Comparison of ENCODE assay signal across 9 cellular contexts in the genomic region with DNA sequence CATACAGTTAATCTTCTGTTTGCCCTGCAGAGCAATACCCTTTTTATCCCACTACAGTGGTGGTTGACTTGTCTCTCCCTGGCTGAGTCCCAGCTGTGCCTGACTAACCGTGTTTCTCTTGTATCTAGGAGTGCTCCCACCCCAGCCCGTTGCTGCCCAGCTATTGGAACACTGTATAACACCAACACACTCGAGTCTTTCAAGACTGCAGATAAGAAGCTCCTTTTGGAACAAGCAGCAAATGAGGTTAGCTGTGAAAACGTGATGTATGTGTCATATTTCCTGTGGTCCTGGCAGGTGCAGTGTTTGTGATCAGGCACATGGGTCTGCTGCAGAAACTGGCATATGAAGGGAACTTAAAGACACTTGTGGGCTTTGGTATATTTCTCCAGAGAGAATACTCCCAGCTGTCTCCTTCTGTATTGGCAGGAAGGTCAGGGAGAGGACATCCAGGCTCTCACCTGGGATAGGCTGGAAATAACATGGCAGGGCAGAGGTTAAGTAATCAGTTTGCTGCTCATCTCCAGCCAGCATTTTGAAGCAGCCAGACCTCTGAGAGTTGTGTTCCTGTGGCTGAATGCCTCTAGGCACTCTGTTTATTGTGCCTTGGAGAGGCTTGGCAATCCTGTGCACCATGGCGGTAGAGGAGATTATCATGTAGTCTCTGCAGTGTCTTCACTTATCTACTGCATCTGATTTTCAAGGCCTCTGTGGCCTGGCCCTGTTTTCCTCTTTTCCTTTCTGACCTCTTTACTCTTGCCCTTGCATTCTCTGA. TPM values are rescaled to one million over a fixed set of nuclear protein-coding genes. Genes with fewer than 3 reads are reported as not detected.
DNase-seq lines count a peak whose midpoint lies in the region; ATAC-seq and TF ChIP-seq lines count a peak whose summit lies in the region.
"Had no signal": no experiment of that assay in that cellular context is flagged by ENCODE, and none has a peak within 500 bp of the region (broad histone marks: within the 10 kb centered on the region; RNA-seq: fewer than 3 reads in every experiment).

No MANE protein-coding gene starts in this region.

- H3K27me3 ChIP-seq in smooth muscle cell (ENCODE audit: low read depth): no peaks in the 10 kb centered on the region

- H3K36me3 ChIP-seq in smooth muscle cell (ENCODE audit: low read depth): peaks cover 18% of the 10 kb centered on the region

- H3K27me3 Mint-ChIP-seq in CD14-positive monocyte (ENCODE audit: low read depth in 3 of 3) (no peaks in the 10 kb centered on the region), memory B cell (no peaks in the 10 kb centered on the region)

- no peak overlapping the region for H2AFZ ChIP-seq in smooth muscle cell (ENCODE audit: low read depth)

- H3K9me3 ChIP-seq in smooth muscle cell (replicated peaks; ENCODE audit: low read depth): no peaks in the 10 kb centered on the region

- H3K4me1 Mint-ChIP-seq in CD14-positive monocyte: peaks cover 14% of the 10 kb centered on the region
- H3K4me1 Mint-ChIP-seq in memory B cell: no peaks in the 10 kb centered on the region

- no peaks in the 10 kb centered on the region for H3K9me3 Mint-ChIP-seq in CD14-positive monocyte
- no peaks in the 10 kb centered on the region for H3K9me3 Mint-ChIP-seq in memory B cell

- DNase-seq in CD14-positive monocyte (ENCODE audit: low spot score) (no peak), memory B cell (ENCODE audit: low spot score in 2 of 2) (no peak), posterior vena cava (ENCODE audit: low spot score) (no peak), ecto neural progenitor cell (ENCODE audit: low spot score) (no peak), smooth muscle cell (lab: John Stamatoyannopoulos, UW; ENCODE audit: unreplicated experiment) (no peak)
- DNase-seq in activated T-cell treated with anti-CD3 and anti-CD28 coated beads, Interleukin-2, amount 50 U/mL, for 48 hours: peak; percentile 48 to 53
- DNase-seq: amniotic stem cell had no signal

- H3K9ac ChIP-seq in smooth muscle cell (ENCODE audit: low read depth): no peak overlapping the region

- H3K79me2 ChIP-seq in smooth muscle cell (ENCODE audit: low read depth): no peaks in the 10 kb centered on the region

- H3K27ac Mint-ChIP-seq in CD14-positive monocyte (peak overlapping the region in 5 of 7 donors; percentile 4 to 78 (median 54)), memory B cell (peak overlapping the region; percentile 29)

- no peak overlapping the region for H3K4me2 ChIP-seq in smooth muscle cell

- H3K4me1 ChIP-seq in smooth muscle cell (ENCODE audit: low read depth): no peaks in the 10 kb centered on the region

- H4K20me1 ChIP-seq in smooth muscle cell (ENCODE audit: low read depth): no peaks in the 10 kb centered on the region

- ATAC-seq in GM21619 (IDR thresholded peaks at IDR 0.05; ENCODE audit: unreplicated experiment) (peak; percentile 66), memory B cell (ENCODE audit: low read depth) (no peak), HG03520 (IDR thresholded peaks at IDR 0.05; ENCODE audit: unreplicated experiment) (no peak)

- no peak overlapping the region for H3K4me3 ChIP-seq in smooth muscle cell

- H3K4me3 Mint-ChIP-seq in CD14-positive monocyte: no peak overlapping the region
- H3K4me3 Mint-ChIP-seq in memory B cell: no peak overlapping the region

- H3F3A ChIP-seq in smooth muscle cell (ENCODE audit: low read depth): no peaks in the 10 kb centered on the region

- no peak overlapping the region for H3K27ac ChIP-seq in smooth muscle cell (ENCODE audit: low read depth)

- intact Hi-C loops in CD14-positive monocyte (cut with micrococcal nuclease) (no loop called here), posterior vena cava (cut with DNase I) (no loop called here)

- peaks cover 78 to 99% of the 10 kb centered on the region in 2 donors for H3K36me3 Mint-ChIP-seq in CD14-positive monocyte
- H3K36me3 Mint-ChIP-seq in memory B cell: peaks cover 43% of the 10 kb centered on the region

- TF ChIP-seq CTCF in CD14-positive monocyte (IDR thresholded peaks at IDR 0.05): no peak
- no peak for TF ChIP-seq CTCF in smooth muscle cell (IDR thresholded peaks at IDR 0.05; ENCODE audit: borderline replicate concordance, insufficient read depth, poor library complexity, severe bottlenecking)

- 82% methylated on average over 5 of the region's 5 CpGs for WGBS in smooth muscle cell (ENCODE audit: low lambda C conversion rate)

RNA-seq across cellular contexts. Expression of gene ATG7, which starts 34.8 kb away (rescaled TPM):
- polyA plus RNA-seq in CD14-positive monocyte (100 to 1,000 TPM in 1 of 2 donors, 10 to 100 TPM in 1; 89.7 to 101 TPM), smooth muscle cell (19.4 and 27.4 TPM in 2 replicates)
- total RNA-seq in posterior vena cava (10 to 100 TPM; 30.5 to 40.4 TPM), smooth muscle cell (27.2 and 40.3 TPM in 2 replicates)

Comparison
In these comparisons a context has a peak if more than half of its experiments do, and no peak if none do; other contexts are left out.
1. DNase-seq: peak in activated T-cell treated with anti-CD3 and anti-CD28 coated beads, Interleukin-2, amount 50 U/mL, for 48 hours (2 of 2); none in CD14-positive monocyte (single experiment), memory B cell (0 of 2), posterior vena cava (single experiment), ecto neural progenitor cell (single experiment) and smooth muscle cell (single experiment).